1 cellular context compared by ENCODE assay signal in the genomic region with DNA sequence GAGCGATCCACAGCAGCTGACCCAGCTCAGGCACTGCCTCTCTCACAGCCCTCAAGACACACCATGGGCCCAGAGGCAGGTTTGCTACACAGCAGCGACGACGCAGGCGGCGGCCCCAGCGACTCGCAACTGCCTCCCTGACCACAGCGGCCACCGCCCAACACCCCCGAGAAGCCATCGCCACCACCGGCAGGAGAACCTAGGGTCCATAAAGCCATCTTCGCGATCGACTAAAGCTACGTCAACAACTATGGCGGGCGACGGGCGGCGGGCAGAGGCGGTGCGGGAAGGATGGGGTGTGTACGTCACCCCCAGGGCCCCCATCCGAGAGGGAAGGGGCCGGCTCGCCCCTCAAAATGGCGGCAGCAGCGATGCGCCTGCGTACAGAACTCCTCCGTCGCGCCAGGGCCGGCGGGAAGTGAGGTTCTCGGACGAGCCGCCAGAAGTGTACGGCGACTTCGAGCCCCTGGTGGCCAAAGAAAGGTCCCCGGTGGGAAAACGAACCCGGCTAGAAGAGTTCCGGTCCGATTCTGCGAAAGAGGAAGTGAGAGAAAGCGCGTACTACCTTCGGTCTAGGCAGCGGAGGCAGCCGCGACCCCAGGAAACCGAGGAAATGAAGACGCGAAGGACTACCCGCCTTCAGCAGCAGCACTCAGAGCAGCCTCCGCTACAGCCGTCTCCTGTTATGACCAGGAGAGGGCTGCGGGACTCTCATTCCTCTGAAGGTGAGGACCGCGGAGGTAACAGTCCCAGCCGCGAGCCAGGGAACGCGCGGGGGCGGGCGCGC.
TF ChIP-seq lines count a peak whose summit lies in the region.

A gene with protein sequence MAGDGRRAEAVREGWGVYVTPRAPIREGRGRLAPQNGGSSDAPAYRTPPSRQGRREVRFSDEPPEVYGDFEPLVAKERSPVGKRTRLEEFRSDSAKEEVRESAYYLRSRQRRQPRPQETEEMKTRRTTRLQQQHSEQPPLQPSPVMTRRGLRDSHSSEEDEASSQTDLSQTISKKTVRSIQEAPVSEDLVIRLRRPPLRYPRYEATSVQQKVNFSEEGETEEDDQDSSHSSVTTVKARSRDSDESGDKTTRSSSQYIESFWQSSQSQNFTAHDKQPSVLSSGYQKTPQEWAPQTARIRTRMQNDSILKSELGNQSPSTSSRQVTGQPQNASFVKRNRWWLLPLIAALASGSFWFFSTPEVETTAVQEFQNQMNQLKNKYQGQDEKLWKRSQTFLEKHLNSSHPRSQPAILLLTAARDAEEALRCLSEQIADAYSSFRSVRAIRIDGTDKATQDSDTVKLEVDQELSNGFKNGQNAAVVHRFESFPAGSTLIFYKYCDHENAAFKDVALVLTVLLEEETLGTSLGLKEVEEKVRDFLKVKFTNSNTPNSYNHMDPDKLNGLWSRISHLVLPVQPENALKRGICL (plus strand): TSS at position 33 of the 787 bp plus-strand sequence. CDS start 218 bp downstream, at position 251.

TF ChIP-seq in HepG2, 621 proteins besides CTCF, POLR2A, EP300 and RAD21 (continued from another document and continues in another):
- TF ChIP-seq, protein P1, sequence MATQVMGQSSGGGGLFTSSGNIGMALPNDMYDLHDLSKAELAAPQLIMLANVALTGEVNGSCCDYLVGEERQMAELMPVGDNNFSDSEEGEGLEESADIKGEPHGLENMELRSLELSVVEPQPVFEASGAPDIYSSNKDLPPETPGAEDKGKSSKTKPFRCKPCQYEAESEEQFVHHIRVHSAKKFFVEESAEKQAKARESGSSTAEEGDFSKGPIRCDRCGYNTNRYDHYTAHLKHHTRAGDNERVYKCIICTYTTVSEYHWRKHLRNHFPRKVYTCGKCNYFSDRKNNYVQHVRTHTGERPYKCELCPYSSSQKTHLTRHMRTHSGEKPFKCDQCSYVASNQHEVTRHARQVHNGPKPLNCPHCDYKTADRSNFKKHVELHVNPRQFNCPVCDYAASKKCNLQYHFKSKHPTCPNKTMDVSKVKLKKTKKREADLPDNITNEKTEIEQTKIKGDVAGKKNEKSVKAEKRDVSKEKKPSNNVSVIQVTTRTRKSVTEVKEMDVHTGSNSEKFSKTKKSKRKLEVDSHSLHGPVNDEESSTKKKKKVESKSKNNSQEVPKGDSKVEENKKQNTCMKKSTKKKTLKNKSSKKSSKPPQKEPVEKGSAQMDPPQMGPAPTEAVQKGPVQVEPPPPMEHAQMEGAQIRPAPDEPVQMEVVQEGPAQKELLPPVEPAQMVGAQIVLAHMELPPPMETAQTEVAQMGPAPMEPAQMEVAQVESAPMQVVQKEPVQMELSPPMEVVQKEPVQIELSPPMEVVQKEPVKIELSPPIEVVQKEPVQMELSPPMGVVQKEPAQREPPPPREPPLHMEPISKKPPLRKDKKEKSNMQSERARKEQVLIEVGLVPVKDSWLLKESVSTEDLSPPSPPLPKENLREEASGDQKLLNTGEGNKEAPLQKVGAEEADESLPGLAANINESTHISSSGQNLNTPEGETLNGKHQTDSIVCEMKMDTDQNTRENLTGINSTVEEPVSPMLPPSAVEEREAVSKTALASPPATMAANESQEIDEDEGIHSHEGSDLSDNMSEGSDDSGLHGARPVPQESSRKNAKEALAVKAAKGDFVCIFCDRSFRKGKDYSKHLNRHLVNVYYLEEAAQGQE (IDR thresholded peaks at IDR 0.05; ENCODE audit: borderline replicate concordance in 1 of 2, low read depth in 1 of 2, low read length in 2 of 2) = peak in 1 of 2 experiments; percentile 72; a peak in 2 of 4 replicates
- TF ChIP-seq ZNF589 (CRISPR knock-in tag; conservative IDR thresholded peaks at IDR 0.05) (peak; percentile 62), RORA (CRISPR knock-in tag; IDR thresholded peaks at IDR 0.05) (no peak), RELA (CRISPR knock-in tag; IDR thresholded peaks at IDR 0.05) (peak; percentile 35; the same call in 1 of the 2 replicates), CBX2 (IDR thresholded peaks at IDR 0.05; ENCODE audit: low read depth, low read length) (no peak; the same call in 1 of the 2 replicates), CBX2 (CRISPR knock-in tag; IDR thresholded peaks at IDR 0.05; ENCODE audit: low read depth) (no peak), HNRNPLL (IDR thresholded peaks at IDR 0.05; ENCODE audit: low read depth, low read length, poor library complexity, severe bottlenecking) (peak; percentile 80), THAP11 (CRISPR knock-in tag; IDR thresholded peaks at IDR 0.05) (peak; percentile 97), XBP1 (CRISPR knock-in tag; IDR thresholded peaks at IDR 0.05) (0 out of 2 replicates have a peak, but pooled peaks have one; percentile 0), ZNF883 (CRISPR knock-in tag; IDR thresholded peaks at IDR 0.05; ENCODE audit: not compliant biosample characterization) (peak; percentile 90), RBM39 (IDR thresholded peaks at IDR 0.05; ENCODE audit: low read depth, low read length, poor library complexity, severe bottlenecking) (peak; percentile 64), RBAK (CRISPR knock-in tag; IDR thresholded peaks at IDR 0.05) (no peak), ZNF766 (CRISPR knock-in tag; IDR thresholded peaks at IDR 0.05; ENCODE audit: borderline replicate concordance) (peak; percentile 11; the same call in 1 of the 2 replicates), HOXA3 (CRISPR knock-in tag; IDR thresholded peaks at IDR 0.05) (peak; percentile 99), HES4 (CRISPR knock-in tag; IDR thresholded peaks at IDR 0.05; ENCODE audit: borderline replicate concordance) (no peak), FOXO1 (CRISPR knock-in tag; IDR thresholded peaks at IDR 0.05) (peak; percentile 81), NR1H2 (CRISPR knock-in tag; IDR thresholded peaks at IDR 0.05; ENCODE audit: borderline replicate concordance, low read depth) (no peak), PHF8 (CRISPR knock-in tag; IDR thresholded peaks at IDR 0.05) (peak; percentile 93), FIP1L1 (IDR thresholded peaks at IDR 0.05; ENCODE audit: borderline replicate concordance, insufficient read depth, low read depth, low read length) (peak; percentile 78; the same call in 1 of the 2 replicates), SMAD1 (CRISPR knock-in tag; IDR thresholded peaks at IDR 0.05; ENCODE audit: borderline replicate concordance, low read depth) (peak; percentile 91; the same call in 1 of the 2 replicates), ZNF30 (CRISPR knock-in tag; IDR thresholded peaks at IDR 0.05) (no peak), ZNF572 (CRISPR knock-in tag; IDR thresholded peaks at IDR 0.05) (no peak; the same call in 1 of the 2 replicates), ARNT2 (CRISPR knock-in tag; IDR thresholded peaks at IDR 0.05; ENCODE audit: low read depth) (peak; percentile 84), SAP130 (CRISPR knock-in tag; IDR thresholded peaks at IDR 0.05; ENCODE audit: low read depth) (peak; percentile 89)
- TF ChIP-seq, protein P2, sequence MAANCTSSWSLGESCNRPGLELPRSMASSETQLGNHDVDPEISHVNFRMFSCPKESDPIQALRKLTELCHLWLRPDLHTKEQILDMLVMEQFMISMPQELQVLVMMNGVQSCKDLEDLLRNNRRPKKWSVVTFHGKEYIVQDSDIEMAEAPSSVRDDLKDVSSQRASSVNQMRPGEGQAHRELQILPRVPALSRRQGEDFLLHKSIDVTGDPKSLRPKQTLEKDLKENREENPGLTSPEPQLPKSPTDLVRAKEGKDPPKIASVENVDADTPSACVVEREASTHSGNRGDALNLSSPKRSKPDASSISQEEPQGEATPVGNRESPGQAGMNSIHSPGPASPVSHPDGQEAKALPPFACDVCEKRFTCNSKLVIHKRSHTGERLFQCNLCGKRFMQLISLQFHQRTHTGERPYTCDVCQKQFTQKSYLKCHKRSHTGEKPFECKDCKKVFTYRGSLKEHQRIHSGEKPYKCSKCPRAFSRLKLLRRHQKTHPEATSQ (CRISPR knock-in tag; IDR thresholded peaks at IDR 0.05; ENCODE audit: borderline replicate concordance) = peak; percentile 68; the same call in 1 of the 2 replicates
- TF ChIP-seq, protein P3, sequence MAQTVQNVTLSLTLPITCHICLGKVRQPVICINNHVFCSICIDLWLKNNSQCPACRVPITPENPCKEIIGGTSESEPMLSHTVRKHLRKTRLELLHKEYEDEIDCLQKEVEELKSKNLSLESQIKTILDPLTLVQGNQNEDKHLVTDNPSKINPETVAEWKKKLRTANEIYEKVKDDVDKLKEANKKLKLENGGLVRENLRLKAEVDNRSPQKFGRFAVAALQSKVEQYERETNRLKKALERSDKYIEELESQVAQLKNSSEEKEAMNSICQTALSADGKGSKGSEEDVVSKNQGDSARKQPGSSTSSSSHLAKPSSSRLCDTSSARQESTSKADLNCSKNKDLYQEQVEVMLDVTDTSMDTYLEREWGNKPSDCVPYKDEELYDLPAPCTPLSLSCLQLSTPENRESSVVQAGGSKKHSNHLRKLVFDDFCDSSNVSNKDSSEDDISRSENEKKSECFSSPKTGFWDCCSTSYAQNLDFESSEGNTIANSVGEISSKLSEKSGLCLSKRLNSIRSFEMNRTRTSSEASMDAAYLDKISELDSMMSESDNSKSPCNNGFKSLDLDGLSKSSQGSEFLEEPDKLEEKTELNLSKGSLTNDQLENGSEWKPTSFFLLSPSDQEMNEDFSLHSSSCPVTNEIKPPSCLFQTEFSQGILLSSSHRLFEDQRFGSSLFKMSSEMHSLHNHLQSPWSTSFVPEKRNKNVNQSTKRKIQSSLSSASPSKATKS (CRISPR knock-in tag; IDR thresholded peaks at IDR 0.05) = peak; percentile 98; the same call in 1 of the 2 replicates
- TF ChIP-seq, protein P4, sequence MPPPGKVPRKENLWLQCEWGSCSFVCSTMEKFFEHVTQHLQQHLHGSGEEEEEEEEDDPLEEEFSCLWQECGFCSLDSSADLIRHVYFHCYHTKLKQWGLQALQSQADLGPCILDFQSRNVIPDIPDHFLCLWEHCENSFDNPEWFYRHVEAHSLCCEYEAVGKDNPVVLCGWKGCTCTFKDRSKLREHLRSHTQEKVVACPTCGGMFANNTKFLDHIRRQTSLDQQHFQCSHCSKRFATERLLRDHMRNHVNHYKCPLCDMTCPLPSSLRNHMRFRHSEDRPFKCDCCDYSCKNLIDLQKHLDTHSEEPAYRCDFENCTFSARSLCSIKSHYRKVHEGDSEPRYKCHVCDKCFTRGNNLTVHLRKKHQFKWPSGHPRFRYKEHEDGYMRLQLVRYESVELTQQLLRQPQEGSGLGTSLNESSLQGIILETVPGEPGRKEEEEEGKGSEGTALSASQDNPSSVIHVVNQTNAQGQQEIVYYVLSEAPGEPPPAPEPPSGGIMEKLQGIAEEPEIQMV (CRISPR knock-in tag; IDR thresholded peaks at IDR 0.05; ENCODE audit: low read depth) = no peak
- TF ChIP-seq, protein P5, sequence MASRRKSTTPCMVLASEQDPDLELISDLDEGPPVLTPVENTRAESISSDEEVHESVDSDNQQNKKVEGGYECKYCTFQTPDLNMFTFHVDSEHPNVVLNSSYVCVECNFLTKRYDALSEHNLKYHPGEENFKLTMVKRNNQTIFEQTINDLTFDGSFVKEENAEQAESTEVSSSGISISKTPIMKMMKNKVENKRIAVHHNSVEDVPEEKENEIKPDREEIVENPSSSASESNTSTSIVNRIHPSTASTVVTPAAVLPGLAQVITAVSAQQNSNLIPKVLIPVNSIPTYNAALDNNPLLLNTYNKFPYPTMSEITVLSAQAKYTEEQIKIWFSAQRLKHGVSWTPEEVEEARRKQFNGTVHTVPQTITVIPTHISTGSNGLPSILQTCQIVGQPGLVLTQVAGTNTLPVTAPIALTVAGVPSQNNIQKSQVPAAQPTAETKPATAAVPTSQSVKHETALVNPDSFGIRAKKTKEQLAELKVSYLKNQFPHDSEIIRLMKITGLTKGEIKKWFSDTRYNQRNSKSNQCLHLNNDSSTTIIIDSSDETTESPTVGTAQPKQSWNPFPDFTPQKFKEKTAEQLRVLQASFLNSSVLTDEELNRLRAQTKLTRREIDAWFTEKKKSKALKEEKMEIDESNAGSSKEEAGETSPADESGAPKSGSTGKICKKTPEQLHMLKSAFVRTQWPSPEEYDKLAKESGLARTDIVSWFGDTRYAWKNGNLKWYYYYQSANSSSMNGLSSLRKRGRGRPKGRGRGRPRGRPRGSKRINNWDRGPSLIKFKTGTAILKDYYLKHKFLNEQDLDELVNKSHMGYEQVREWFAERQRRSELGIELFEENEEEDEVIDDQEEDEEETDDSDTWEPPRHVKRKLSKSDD (CRISPR knock-in tag; IDR thresholded peaks at IDR 0.05; ENCODE audit: low read depth) = peak; percentile 100
- TF ChIP-seq, protein P6, sequence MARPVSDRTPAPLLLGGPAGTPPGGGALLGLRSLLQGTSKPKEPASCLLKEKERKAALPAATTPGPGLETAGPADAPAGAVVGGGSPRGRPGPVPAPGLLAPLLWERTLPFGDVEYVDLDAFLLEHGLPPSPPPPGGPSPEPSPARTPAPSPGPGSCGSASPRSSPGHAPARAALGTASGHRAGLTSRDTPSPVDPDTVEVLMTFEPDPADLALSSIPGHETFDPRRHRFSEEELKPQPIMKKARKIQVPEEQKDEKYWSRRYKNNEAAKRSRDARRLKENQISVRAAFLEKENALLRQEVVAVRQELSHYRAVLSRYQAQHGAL (CRISPR knock-in tag; IDR thresholded peaks at IDR 0.05; ENCODE audit: not compliant biosample characterization) = peak; percentile 16
- TF ChIP-seq, protein P7, sequence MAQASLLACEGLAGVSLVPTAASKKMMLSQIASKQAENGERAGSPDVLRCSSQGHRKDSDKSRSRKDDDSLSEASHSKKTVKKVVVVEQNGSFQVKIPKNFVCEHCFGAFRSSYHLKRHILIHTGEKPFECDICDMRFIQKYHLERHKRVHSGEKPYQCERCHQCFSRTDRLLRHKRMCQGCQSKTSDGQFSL (CRISPR knock-in tag; IDR thresholded peaks at IDR 0.05) = peak; percentile 34; the same call in 1 of the 2 replicates
- TF ChIP-seq, protein P8, sequence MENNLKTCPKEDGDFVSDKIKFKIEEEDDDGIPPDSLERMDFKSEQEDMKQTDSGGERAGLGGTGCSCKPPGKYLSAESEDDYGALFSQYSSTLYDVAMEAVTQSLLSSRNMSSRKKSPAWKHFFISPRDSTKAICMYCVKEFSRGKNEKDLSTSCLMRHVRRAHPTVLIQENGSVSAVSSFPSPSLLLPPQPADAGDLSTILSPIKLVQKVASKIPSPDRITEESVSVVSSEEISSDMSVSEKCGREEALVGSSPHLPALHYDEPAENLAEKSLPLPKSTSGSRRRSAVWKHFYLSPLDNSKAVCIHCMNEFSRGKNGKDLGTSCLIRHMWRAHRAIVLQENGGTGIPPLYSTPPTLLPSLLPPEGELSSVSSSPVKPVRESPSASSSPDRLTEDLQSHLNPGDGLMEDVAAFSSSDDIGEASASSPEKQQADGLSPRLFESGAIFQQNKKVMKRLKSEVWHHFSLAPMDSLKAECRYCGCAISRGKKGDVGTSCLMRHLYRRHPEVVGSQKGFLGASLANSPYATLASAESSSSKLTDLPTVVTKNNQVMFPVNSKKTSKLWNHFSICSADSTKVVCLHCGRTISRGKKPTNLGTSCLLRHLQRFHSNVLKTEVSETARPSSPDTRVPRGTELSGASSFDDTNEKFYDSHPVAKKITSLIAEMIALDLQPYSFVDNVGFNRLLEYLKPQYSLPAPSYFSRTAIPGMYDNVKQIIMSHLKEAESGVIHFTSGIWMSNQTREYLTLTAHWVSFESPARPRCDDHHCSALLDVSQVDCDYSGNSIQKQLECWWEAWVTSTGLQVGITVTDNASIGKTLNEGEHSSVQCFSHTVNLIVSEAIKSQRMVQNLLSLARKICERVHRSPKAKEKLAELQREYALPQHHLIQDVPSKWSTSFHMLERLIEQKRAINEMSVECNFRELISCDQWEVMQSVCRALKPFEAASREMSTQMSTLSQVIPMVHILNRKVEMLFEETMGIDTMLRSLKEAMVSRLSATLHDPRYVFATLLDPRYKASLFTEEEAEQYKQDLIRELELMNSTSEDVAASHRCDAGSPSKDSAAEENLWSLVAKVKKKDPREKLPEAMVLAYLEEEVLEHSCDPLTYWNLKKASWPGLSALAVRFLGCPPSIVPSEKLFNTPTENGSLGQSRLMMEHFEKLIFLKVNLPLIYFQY (CRISPR knock-in tag; IDR thresholded peaks at IDR 0.05; ENCODE audit: borderline replicate concordance) = 0 out of 2 replicates have a peak, but pooled peaks have one; percentile 22
- TF ChIP-seq, protein P9, sequence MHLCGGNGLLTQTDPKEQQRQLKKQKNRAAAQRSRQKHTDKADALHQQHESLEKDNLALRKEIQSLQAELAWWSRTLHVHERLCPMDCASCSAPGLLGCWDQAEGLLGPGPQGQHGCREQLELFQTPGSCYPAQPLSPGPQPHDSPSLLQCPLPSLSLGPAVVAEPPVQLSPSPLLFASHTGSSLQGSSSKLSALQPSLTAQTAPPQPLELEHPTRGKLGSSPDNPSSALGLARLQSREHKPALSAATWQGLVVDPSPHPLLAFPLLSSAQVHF (CRISPR knock-in tag; IDR thresholded peaks at IDR 0.05) = no peak
